Comparison of ENCODE assay signal across 32 cellular contexts in the genomic region with DNA sequence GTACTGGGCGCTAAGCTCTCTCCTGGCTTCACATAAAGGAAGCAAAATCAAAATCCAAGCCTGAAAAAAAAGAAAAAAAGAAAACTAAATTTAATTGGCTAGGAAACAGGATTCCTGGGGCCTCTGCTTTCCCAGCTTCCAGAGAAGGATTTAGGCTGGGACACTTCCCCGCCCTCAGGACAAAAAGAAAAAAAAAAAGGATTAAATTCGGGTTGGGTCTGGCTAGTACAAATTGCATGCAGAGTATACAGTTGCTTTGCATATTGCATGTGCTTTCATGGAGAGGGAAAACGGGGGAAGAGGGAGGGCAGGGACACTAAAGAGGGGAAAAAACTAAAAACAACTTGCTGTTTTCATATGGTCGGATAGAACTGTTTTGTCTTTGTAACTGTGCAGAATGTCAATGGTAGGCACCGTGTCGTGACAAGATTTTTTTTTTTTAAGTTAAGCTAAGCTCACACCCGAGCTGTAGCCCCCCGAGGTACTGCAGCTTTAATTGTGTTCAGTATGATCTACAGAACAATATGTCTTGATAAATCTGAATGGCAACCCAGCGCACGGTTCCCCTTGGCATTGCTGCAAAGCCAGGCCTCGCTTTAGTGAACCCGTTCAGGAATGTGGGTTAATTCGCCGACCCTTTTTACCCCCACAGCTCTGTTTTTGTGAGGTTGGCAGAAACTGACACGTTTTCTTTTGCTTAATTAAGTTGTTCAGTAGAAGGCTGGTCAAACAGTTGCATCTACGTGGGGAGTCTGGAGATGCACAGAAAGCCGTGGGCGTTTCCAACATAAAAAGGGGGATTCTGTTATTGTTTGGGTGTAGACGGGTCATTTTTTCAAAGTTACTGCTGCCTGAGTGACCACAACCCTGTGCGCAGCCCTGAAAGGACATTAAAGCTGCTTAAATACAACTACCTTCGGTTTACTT. TPM values are rescaled to one million over a fixed set of nuclear protein-coding genes. Genes with fewer than 3 reads are reported as not detected.
DNase-seq lines count a peak whose midpoint lies in the region; ATAC-seq and TF ChIP-seq lines count a peak whose summit lies in the region.
"Had no signal": no experiment of that assay in that cellular context is flagged by ENCODE, and none has a peak within 500 bp of the region (broad histone marks: within the 10 kb centered on the region; RNA-seq: fewer than 3 reads in every experiment).

No MANE protein-coding gene starts in this region.

- no peaks in the 10 kb centered on the region for H3K36me3 Mint-ChIP-seq in glutamatergic neuron (ENCODE audit: unreplicated experiment)
- H3K36me3 Mint-ChIP-seq: CD4-positive, alpha-beta memory T cell had no signal

- H3K14ac ChIP-seq in neuronal stem cell (ENCODE audit: low read length): no peak overlapping the region

- no peak overlapping the region for H4K91ac ChIP-seq in neuronal stem cell (ENCODE audit: low read depth, low read length, poor library complexity)

- no peak overlapping the region for H2BK15ac ChIP-seq in neuronal stem cell (ENCODE audit: low read length)

- DNase-seq in HAP-1 (ENCODE audit: low spot score in 2 of 2): peak; percentile 61 to 89
- peak; percentile 71 for DNase-seq in NCI-H526 treated with DMSO at 0.1 percent for 48 hours (lab: John Stamatoyannopoulos, UW)
- DNase-seq in glutamatergic neuron: no peak
- DNase-seq in neuronal stem cell (ENCODE audit: low spot score): peak; percentile 76
- no peak for DNase-seq in ascending aorta (ENCODE audit: low spot score in 2 of 2)
- DNase-seq in HuH-7.5 (ENCODE audit: low spot score): no peak
- no peak for DNase-seq in H4 (ENCODE audit: low spot score)
- DNase-seq in upper lobe of right lung: no peak
- DNase-seq: AML-193; CD4-positive, alpha-beta memory T cell; COR-L47; GM23248; Kasumi-1; MV-4-11; NCI-H2029; NCI-H2227 treated with DMSO at 0.1 percent for 48 hours; NCI-H524; NCI-H82; NK-92 treated with Interleukin-12 subunit alpha and Interleukin-12 subunit beta, amount 100 ng/mL, for 24 hours; PC-9; T-helper 1 cell had no signal

- no CpG with 5 or more reads among the region's 22 CpGs for WGBS in neuronal stem cell (ENCODE audit: extremely low coverage in 2 of 2, insufficient read length in 2 of 2, insufficient replicate concordance in 1 of 2), 2 donors

- H3K36me3 ChIP-seq in HAP-1 (replicated peaks) (no peaks in the 10 kb centered on the region), neuronal stem cell (replicated peaks in 1 of 2; ENCODE audit: control insufficient read depth in 2 of 2, insufficient read depth in 2 of 2, low read length in 2 of 2) (no peaks in the 10 kb centered on the region), ascending aorta (no peaks in the 10 kb centered on the region), upper lobe of right lung (no peaks in the 10 kb centered on the region)
- H3K36me3 ChIP-seq: BLaER1 treated with 17β-estradiol and CSF1 and Interleukin-3, amounts not matched to agents 10 nM and 100 nM had no signal

- H3K4me2 ChIP-seq in neuronal stem cell (ENCODE audit: insufficient read depth, low read length, poor library complexity, severe bottlenecking): no peak overlapping the region
- H3K4me2 ChIP-seq: A549; BLaER1 treated with 17β-estradiol and CSF1 and Interleukin-3, amounts not matched to agents 10 nM and 100 nM; PC-9 had no signal

- intact Hi-C loops in ascending aorta (cut with DNase I): no loop called here
- intact Hi-C loops in upper lobe of right lung (cut with DNase I): no loop called here

- no peaks in the 10 kb centered on the region for H3K9me3 ChIP-seq in HAP-1
- H3K9me3 ChIP-seq in neuronal stem cell (replicated peaks in 1 of 2; ENCODE audit: control insufficient read depth in 2 of 2, insufficient read depth in 1 of 2, low read depth in 1 of 2, low read length in 2 of 2): peaks cover 6 to 21% of the 10 kb centered on the region in 2 donors
- H3K9me3 ChIP-seq in ascending aorta: no peaks in the 10 kb centered on the region
- no peaks in the 10 kb centered on the region for H3K9me3 ChIP-seq in upper lobe of right lung
- H3K9me3 ChIP-seq: A549; BLaER1 treated with 17β-estradiol and CSF1 and Interleukin-3, amounts not matched to agents 10 nM and 100 nM had no signal

- no peak overlapping the region for H3K27ac Mint-ChIP-seq in glutamatergic neuron (ENCODE audit: unreplicated experiment)

- no peaks in the 10 kb centered on the region for H3K79me1 ChIP-seq in neuronal stem cell (ENCODE audit: low read depth, low read length)

- no peak overlapping the region for H2BK120ac ChIP-seq in neuronal stem cell (ENCODE audit: low read depth, low read length)

- no peak overlapping the region for H2AK5ac ChIP-seq in neuronal stem cell (ENCODE audit: low read depth, low read length)

- H4K8ac ChIP-seq in neuronal stem cell (ENCODE audit: low read depth, low read length): no peak overlapping the region

- H3K27me3 Mint-ChIP-seq in glutamatergic neuron (ENCODE audit: unreplicated experiment): peaks cover 6% of the 10 kb centered on the region

- no peak overlapping the region for H2BK12ac ChIP-seq in neuronal stem cell (ENCODE audit: low read length)

- no peak for TF ChIP-seq CTCF in glutamatergic neuron (IDR thresholded peaks at IDR 0.05; ENCODE audit: partially characterized antibody, unreplicated experiment)
- TF ChIP-seq CTCF in ascending aorta (IDR thresholded peaks at IDR 0.05): no peak
- TF ChIP-seq CTCF in upper lobe of right lung (IDR thresholded peaks at IDR 0.05): no peak

- H3K27me3 ChIP-seq in HAP-1 (ENCODE audit: low read depth): no peaks in the 10 kb centered on the region
- peaks cover 34 to 96% (median 87%) of the 10 kb centered on the region in 3 experiments for H3K27me3 ChIP-seq in neuronal stem cell (ENCODE audit: control insufficient read depth in 3 of 3, insufficient read depth in 3 of 3, low read depth in 1 of 3, low read length in 3 of 3)
- H3K27me3 ChIP-seq in ascending aorta: peaks cover 9% of the 10 kb centered on the region
- H3K27me3 ChIP-seq in upper lobe of right lung: peaks cover 67% of the 10 kb centered on the region

- no peak overlapping the region for H2AFZ ChIP-seq in neuronal stem cell (ENCODE audit: low read length)
- H2AFZ ChIP-seq: GM23248, PC-9 had no signal

- peaks cover 49% of the 10 kb centered on the region for H3K4me1 Mint-ChIP-seq in glutamatergic neuron (ENCODE audit: low read depth, unreplicated experiment)

- no peak overlapping the region for H3K27ac ChIP-seq in neuronal stem cell (replicated peaks; ENCODE audit: low read length)
- H3K27ac ChIP-seq in ascending aorta: no peak overlapping the region
- no peak overlapping the region for H3K27ac ChIP-seq in upper lobe of right lung
- H3K27ac ChIP-seq: A549; BLaER1 treated with 17β-estradiol and CSF1 and Interleukin-3, amounts not matched to agents 10 nM and 100 nM; GM23248; PC-9 had no signal

- no peak overlapping the region for H3K23ac ChIP-seq in neuronal stem cell (ENCODE audit: low read depth, low read length, poor library complexity)

- H3K4me1 ChIP-seq in HAP-1: peaks cover 37% of the 10 kb centered on the region
- H3K4me1 ChIP-seq in neuronal stem cell (ENCODE audit: control insufficient read depth in 2 of 2, insufficient read depth in 1 of 2, low read depth in 1 of 2, low read length in 2 of 2): peaks cover 14 to 19% of the 10 kb centered on the region in 2 donors
- no peaks in the 10 kb centered on the region for H3K4me1 ChIP-seq in ascending aorta
- no peaks in the 10 kb centered on the region for H3K4me1 ChIP-seq in upper lobe of right lung
- H3K4me1 ChIP-seq: A549 had no signal

- in situ Hi-C loops in HAP-1 (cut with MboI; ENCODE audit: low sequenced_read_pairs): no loop called here

- H3K4ac ChIP-seq in neuronal stem cell (ENCODE audit: low read length): no peak overlapping the region

- H3K9ac ChIP-seq in neuronal stem cell (ENCODE audit: low read depth, low read length, poor library complexity): no peak overlapping the region
- H3K9ac ChIP-seq: BLaER1 treated with 17β-estradiol and CSF1 and Interleukin-3, amounts not matched to agents 10 nM and 100 nM; GM23248 had no signal

- peak overlapping the region; percentile 32 for H3K4me3 Mint-ChIP-seq in glutamatergic neuron (ENCODE audit: unreplicated experiment)
- H3K4me3 Mint-ChIP-seq: CD4-positive, alpha-beta memory T cell had no signal

- no peak for ATAC-seq in upper lobe of right lung
- ATAC-seq: A549, HCT116, HepG2, K562, Right ventricle myocardium inferior had no signal

- H3K4me3 ChIP-seq in HAP-1 (no peak overlapping the region), neuronal stem cell (ENCODE audit: low read length in 2 of 2) (no peak overlapping the region), ascending aorta (no peak overlapping the region), upper lobe of right lung (no peak overlapping the region)
- H3K4me3 ChIP-seq: A549; BLaER1 treated with 17β-estradiol and CSF1 and Interleukin-3, amounts not matched to agents 10 nM and 100 nM; GM23248; K562; PC-9 had no signal

- H3K18ac ChIP-seq in neuronal stem cell (ENCODE audit: low read length): no peak overlapping the region

- peaks cover 8% of the 10 kb centered on the region for H3K9me3 Mint-ChIP-seq in glutamatergic neuron (ENCODE audit: unreplicated experiment)
- H3K9me3 Mint-ChIP-seq: CD4-positive, alpha-beta memory T cell had no signal

- H2BK5ac ChIP-seq in neuronal stem cell (ENCODE audit: low read length): no peak overlapping the region

RNA-seq across cellular contexts. Expression of a gene that starts 43.0 kb away (rescaled TPM):
- 14.2 TPM for total RNA-seq in glutamatergic neuron (ENCODE audit: unreplicated experiment)
- polyA plus RNA-seq in neuronal stem cell (2013, experiment 1 of 2): 0.11 TPM
- polyA plus RNA-seq in neuronal stem cell (2013, experiment 2 of 2): not detected
- total RNA-seq in ascending aorta: not detected
- total RNA-seq in H4 (2014; rRNA removed; shearing (Covaris generic)): not detected in 2 replicates
- total RNA-seq in upper lobe of right lung: 1.6 TPM
- total RNA-seq: CD4-positive, alpha-beta memory T cell; Daoy; G401; GM23248; HepG2; HT1080; K562; M059J; PC-9; RPMI7951 had no signal
- polyA plus RNA-seq: A549; CD4-positive, alpha-beta memory T cell; GM23248; HepG2; K562 had no signal

Comparison
In these comparisons a context has a peak if more than half of its experiments do, and no peak if none do; other contexts are left out.
1. DNase-seq: peak in HAP-1 (2 of 2), NCI-H526 treated with DMSO at 0.1 percent for 48 hours (single experiment) and neuronal stem cell (single experiment); none in glutamatergic neuron (single experiment), ascending aorta (0 of 2), HuH-7.5 (single experiment), H4 (single experiment) and upper lobe of right lung (single experiment).